9 cellular contexts compared by ENCODE assay signal in the genomic region with DNA sequence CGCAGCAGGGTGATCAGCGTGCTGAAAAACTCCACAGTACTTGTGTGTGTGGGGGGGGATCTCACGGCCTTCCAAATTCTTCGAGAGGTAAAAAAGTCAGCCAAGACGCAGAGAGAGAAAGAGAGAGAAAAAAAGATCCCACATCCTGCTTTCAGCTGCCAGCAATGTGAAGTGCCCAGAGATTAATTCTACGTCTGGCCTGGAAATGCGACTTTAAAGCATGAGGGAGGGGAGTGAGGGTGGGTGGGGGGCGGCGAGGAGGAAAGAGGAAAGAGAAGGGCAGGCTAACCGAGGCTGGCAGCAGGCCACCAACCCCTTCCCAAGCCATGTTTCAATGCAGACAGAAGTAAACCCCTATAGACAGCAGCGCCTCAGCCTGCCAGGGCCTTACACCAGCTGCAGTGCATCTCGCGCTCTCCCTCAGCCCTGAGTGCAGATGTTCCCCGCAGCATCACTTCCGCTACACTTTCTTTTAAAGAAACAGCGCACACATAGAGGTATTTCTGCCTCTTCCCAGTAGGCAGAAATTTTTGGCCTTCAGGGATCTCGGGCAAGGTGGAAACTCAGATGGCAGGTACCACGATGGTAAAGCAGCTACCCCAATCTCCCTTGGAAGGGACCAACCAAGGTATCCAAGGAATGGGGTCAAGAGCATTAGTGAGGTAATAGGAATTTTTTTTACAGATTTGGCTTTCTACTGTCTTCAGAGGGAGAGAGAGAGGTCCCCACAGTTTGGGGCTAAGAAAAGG.
DNase-seq lines count a peak whose midpoint lies in the region; ATAC-seq and TF ChIP-seq lines count a peak whose summit lies in the region.
"Had no signal": no experiment of that assay in that cellular context is flagged by ENCODE, and none has a peak within 500 bp of the region (broad histone marks: within the 10 kb centered on the region; RNA-seq: fewer than 3 reads in every experiment).

No MANE protein-coding gene starts in this region.

- H3K4me3 Mint-ChIP-seq in activated T-helper 1 cell treated with anti-CD3 and anti-CD28 coated beads, Interleukin-12 subunit alpha, Interleukin-12 subunit beta, Interleukin-2, Interleukin-4 antibody, amounts not matched to agents 30 ng/mL and 10 ng/mL and 1 ng/mL, durations not matched to agents 14 hours and 24 hours and 36 hours, result peak overlapping the region; percentile 80

- DNase-seq in EL, result peak; percentile 84
- DNase-seq in NCI-H510A treated with DMSO at 0.1 percent for 48 hours (lab: John Stamatoyannopoulos, UW), result peak; percentile 65
- peak; percentile 69 for DNase-seq in activated T-helper 1 cell treated with anti-CD3 and anti-CD28 coated beads, Interleukin-12 subunit alpha, Interleukin-12 subunit beta, Interleukin-2, Interleukin-4 antibody, amounts not matched to agents 30 ng/mL and 10 ng/mL and 1 ng/mL, durations not matched to agents 14 hours and 24 hours and 36 hours (ENCODE audit: low spot score)
- peak; percentile 99 for DNase-seq in fibroblast of the aortic adventitia (ENCODE audit: low read depth)
- peak in 7 of 10 donors; percentile 44 to 90 (median 56) for DNase-seq in posterior cingulate gyrus
- DNase-seq in uterus, result peak; percentile 78 to 89
- DNase-seq in HK-2 (ENCODE audit: unreplicated experiment), result no peak

- peaks cover 5 to 7% of the 10 kb centered on the region in 2 donors for H3K4me1 ChIP-seq in uterus

- H3K36me3 Mint-ChIP-seq in activated T-helper 1 cell treated with anti-CD3 and anti-CD28 coated beads, Interleukin-12 subunit alpha, Interleukin-12 subunit beta, Interleukin-2, Interleukin-4 antibody, amounts not matched to agents 30 ng/mL and 10 ng/mL and 1 ng/mL, durations not matched to agents 14 hours and 24 hours and 36 hours (ENCODE audit: low read depth), result peaks cover 15% of the 10 kb centered on the region

- TF ChIP-seq CTCF in fibroblast of the aortic adventitia (IDR thresholded peaks at IDR 0.05; ENCODE audit: insufficient read depth, low read length), result no peak
- no peak for TF ChIP-seq CTCF in uterus (IDR thresholded peaks at IDR 0.05)

- intact Hi-C loops in activated T-helper 1 cell treated with anti-CD3 and anti-CD28 coated beads, Interleukin-12 subunit alpha, Interleukin-12 subunit beta, Interleukin-2, Interleukin-4 antibody, amounts not matched to agents 30 ng/mL and 10 ng/mL and 1 ng/mL, durations not matched to agents 14 hours and 24 hours and 36 hours (cut with micrococcal nuclease), result loop anchor here (1.0 kb wide), 3 partner anchors 8 to 25 kb away; no protein-coding TSS in a partner anchor
- intact Hi-C loops in posterior cingulate gyrus (cut with DNase I), result no loop called here
- intact Hi-C loops in uterus (cut with DNase I; ENCODE audit: low total_unique reads), result no loop called here

- H3K4me3 ChIP-seq in fibroblast of the aortic adventitia (ENCODE audit: low read depth, low read length) (peak overlapping the region; percentile 49), uterus (peak overlapping the region in 1 of 2 donors; percentile 22)

- no peaks in the 10 kb centered on the region for H3K27me3 Mint-ChIP-seq in activated T-helper 1 cell treated with anti-CD3 and anti-CD28 coated beads, Interleukin-12 subunit alpha, Interleukin-12 subunit beta, Interleukin-2, Interleukin-4 antibody, amounts not matched to agents 30 ng/mL and 10 ng/mL and 1 ng/mL, durations not matched to agents 14 hours and 24 hours and 36 hours (ENCODE audit: insufficient read depth)

- peak overlapping the region; percentile 96 for H3K27ac Mint-ChIP-seq in activated T-helper 1 cell treated with anti-CD3 and anti-CD28 coated beads, Interleukin-12 subunit alpha, Interleukin-12 subunit beta, Interleukin-2, Interleukin-4 antibody, amounts not matched to agents 30 ng/mL and 10 ng/mL and 1 ng/mL, durations not matched to agents 14 hours and 24 hours and 36 hours

- H3K9me3 ChIP-seq in uterus, result no peaks in the 10 kb centered on the region

- ATAC-seq in GM21737 (IDR thresholded peaks at IDR 0.05; ENCODE audit: unreplicated experiment), result peak; percentile 65
- ATAC-seq: Panc1 had no signal

- no peaks in the 10 kb centered on the region for H3K9me3 Mint-ChIP-seq in activated T-helper 1 cell treated with anti-CD3 and anti-CD28 coated beads, Interleukin-12 subunit alpha, Interleukin-12 subunit beta, Interleukin-2, Interleukin-4 antibody, amounts not matched to agents 30 ng/mL and 10 ng/mL and 1 ng/mL, durations not matched to agents 14 hours and 24 hours and 36 hours

- peak overlapping the region; percentile 93 to 95 for H3K27ac ChIP-seq in uterus

- peaks cover 57% of the 10 kb centered on the region for H3K4me1 Mint-ChIP-seq in activated T-helper 1 cell treated with anti-CD3 and anti-CD28 coated beads, Interleukin-12 subunit alpha, Interleukin-12 subunit beta, Interleukin-2, Interleukin-4 antibody, amounts not matched to agents 30 ng/mL and 10 ng/mL and 1 ng/mL, durations not matched to agents 14 hours and 24 hours and 36 hours (ENCODE audit: low read depth)

- no peaks in the 10 kb centered on the region for H3K36me3 ChIP-seq in uterus

- TF ChIP-seq POLR2A in uterus (IDR thresholded peaks at IDR 0.05), result peak in 1 of 2 donors; percentile 27

- H3K27me3 ChIP-seq in uterus, result no peaks in the 10 kb centered on the region
